15 cellular contexts compared by ENCODE assay signal in genomic region chr2:44680983-44681481, GRCh38.
DNase-seq lines count a peak whose midpoint lies in the region; TF ChIP-seq lines count a peak whose summit lies in the region.
"Had no signal": no experiment of that assay in that cellular context is flagged by ENCODE, and none has a peak within 500 bp of the region (broad histone marks: within the 10 kb centered on the region; RNA-seq: fewer than 3 reads in every experiment).

No MANE protein-coding gene starts in this region.

- no peaks in the 10 kb centered on the region for H4K20me1 ChIP-seq in neural progenitor cell (ENCODE audit: low read depth)

- peak; percentile 39 for DNase-seq in HFF-Myc (ENCODE audit: extremely low read depth, low read depth)
- peak; percentile 39 for DNase-seq in NCI-H187 treated with DMSO at 0.1 percent for 48 hours (lab: John Stamatoyannopoulos, UW)
- DNase-seq in SK-N-DZ (ENCODE audit: low spot score): peak; percentile 81
- DNase-seq in neural progenitor cell (ENCODE audit: low spot score): peak; percentile 39
- DNase-seq in occipital lobe (lab: John Stamatoyannopoulos, UW): no peak
- no peak for DNase-seq in dermis blood vessel endothelial cell
- DNase-seq in activated CD4-positive, alpha-beta T cell treated with anti-CD3 and anti-CD28 coated beads, Interleukin-2, amount 50 U/mL, for 4 hours: no peak
- DNase-seq: activated naive CD4-positive, alpha-beta T cell treated with anti-CD3 and anti-CD28 coated beads, Interleukin-2, amount 50 U/mL, for 16 hours; caudate nucleus; heart left ventricle; left colon; naive B cell; stimulated activated naive CD8-positive, alpha-beta T cell treated with anti-CD3 and anti-CD28 coated beads, Interleukin-15, amount 100 ng/mL, for 72 hours had no signal

- H3K27me3 Mint-ChIP-seq in neural progenitor cell (ENCODE audit: insufficient read depth, low read depth): peaks cover 3% of the 10 kb centered on the region
- H3K27me3 Mint-ChIP-seq: stimulated activated naive CD8-positive, alpha-beta T cell treated with anti-CD3 and anti-CD28 coated beads, Interleukin-15, amount 100 ng/mL, for 72 hours had no signal

- no peaks in the 10 kb centered on the region for H3K27me3 ChIP-seq in neural progenitor cell
- H3K27me3 ChIP-seq: heart left ventricle had no signal

- no peak overlapping the region for H2AFZ ChIP-seq in neural progenitor cell (replicated peaks)

- H3K4me3 Mint-ChIP-seq in neural progenitor cell: no peak overlapping the region
- H3K4me3 Mint-ChIP-seq: H9; naive B cell; stimulated activated naive CD8-positive, alpha-beta T cell treated with anti-CD3 and anti-CD28 coated beads, Interleukin-15, amount 100 ng/mL, for 72 hours had no signal

- peak overlapping the region; percentile 35 for H3K27ac ChIP-seq in neural progenitor cell
- H3K27ac ChIP-seq: C4-2B, heart left ventricle had no signal

- H3K4me1 Mint-ChIP-seq in neural progenitor cell: peaks cover 23% of the 10 kb centered on the region
- H3K4me1 Mint-ChIP-seq: stimulated activated naive CD8-positive, alpha-beta T cell treated with anti-CD3 and anti-CD28 coated beads, Interleukin-15, amount 100 ng/mL, for 72 hours had no signal

- peaks cover 4% of the 10 kb centered on the region for H3K79me2 ChIP-seq in neural progenitor cell (ENCODE audit: low read depth)

- H3K36me3 Mint-ChIP-seq in neural progenitor cell: no peaks in the 10 kb centered on the region

- H3K4me3 ChIP-seq in HFF-Myc (replicated peaks; ENCODE audit: low read depth, low read length) (no peak overlapping the region), neural progenitor cell (peak overlapping the region; percentile 8)
- H3K4me3 ChIP-seq: heart left ventricle had no signal

- peaks cover 21% of the 10 kb centered on the region for H3F3A ChIP-seq in neural progenitor cell (ENCODE audit: low read depth)

- H3K27ac Mint-ChIP-seq in neural progenitor cell: no peak overlapping the region
- H3K27ac Mint-ChIP-seq: stimulated activated naive CD8-positive, alpha-beta T cell treated with anti-CD3 and anti-CD28 coated beads, Interleukin-15, amount 100 ng/mL, for 72 hours had no signal

- TF ChIP-seq CTCF in HFF-Myc (IDR thresholded peaks at IDR 0.05; ENCODE audit: low read depth, low read length, missing control alignments) (no peak), neural progenitor cell (IDR thresholded peaks at IDR 0.05) (no peak)

- H3K4me1 ChIP-seq in neural progenitor cell: peaks cover 49% of the 10 kb centered on the region

- H3K9me3 Mint-ChIP-seq in neural progenitor cell: no peaks in the 10 kb centered on the region
- H3K9me3 Mint-ChIP-seq: H9; naive B cell; stimulated activated naive CD8-positive, alpha-beta T cell treated with anti-CD3 and anti-CD28 coated beads, Interleukin-15, amount 100 ng/mL, for 72 hours had no signal

- H3K9ac ChIP-seq in neural progenitor cell: no peak overlapping the region

- no peaks in the 10 kb centered on the region for H3K36me3 ChIP-seq in neural progenitor cell
- H3K36me3 ChIP-seq: heart left ventricle had no signal

- peak overlapping the region; percentile 58 for H3K4me2 ChIP-seq in neural progenitor cell

- no peaks in the 10 kb centered on the region for H3K9me3 ChIP-seq in neural progenitor cell (ENCODE audit: low read depth)
- H3K9me3 ChIP-seq: heart left ventricle had no signal

Comparison
In these comparisons a context has a peak if more than half of its experiments do, and no peak if none do; other contexts are left out.
1. DNase-seq: peak in HFF-Myc (single experiment), NCI-H187 treated with DMSO at 0.1 percent for 48 hours (single experiment), SK-N-DZ (single experiment) and neural progenitor cell (single experiment); none in occipital lobe (single experiment), dermis blood vessel endothelial cell (single experiment) and activated CD4-positive, alpha-beta T cell treated with anti-CD3 and anti-CD28 coated beads, Interleukin-2, amount 50 U/mL, for 4 hours (0 of 2).